Comparison of ENCODE assay signal across 8 cellular contexts in genomic region chr3:126356373-126357298, GRCh38. TPM values are rescaled to one million over a fixed set of nuclear protein-coding genes. Genes with fewer than 3 reads are reported as not detected.
DNase-seq lines count a peak whose midpoint lies in the region; ATAC-seq, FAIRE-seq and TF ChIP-seq lines count a peak whose summit lies in the region.

No MANE protein-coding gene starts in this region.

- peak overlapping the region; percentile 71 to 93 (median 90) for H3K4me3 Mint-ChIP-seq in CD4-positive, CD25-positive, alpha-beta regulatory T cell
- H3K4me3 Mint-ChIP-seq in astrocyte (ENCODE audit: unreplicated experiment), result peak overlapping the region; percentile 84

- no peak overlapping the region for H3K27ac ChIP-seq in CD4-positive, CD25-positive, alpha-beta regulatory T cell (ENCODE audit: insufficient read depth, low read length, poor library complexity, severe bottlenecking)
- no peak overlapping the region for H3K27ac ChIP-seq in astrocyte (ENCODE audit: low read depth, low read length)
- H3K27ac ChIP-seq in iPS-20b (ENCODE audit: low read length), result no peak overlapping the region
- H3K27ac ChIP-seq in skin epidermis, result peak overlapping the region in 10 of 21 experiments; percentile 1 to 87 (median 58)

- peaks cover 20% of the 10 kb centered on the region for H3K27me3 ChIP-seq in CD4-positive, CD25-positive, alpha-beta regulatory T cell (ENCODE audit: control insufficient read depth, insufficient read depth, low read length)
- H3K27me3 ChIP-seq in astrocyte (ENCODE audit: insufficient read depth, low read length) (peaks cover 22% of the 10 kb centered on the region), iPS-20b (ENCODE audit: insufficient read depth, low read length) (peaks cover 33% of the 10 kb centered on the region)

- H2AFZ ChIP-seq in astrocyte (ENCODE audit: low read depth, low read length), result peak overlapping the region; percentile 82

- H3K27me3 Mint-ChIP-seq in CD4-positive, CD25-positive, alpha-beta regulatory T cell, result peaks cover 46% of the 10 kb centered on the region
- H3K27me3 Mint-ChIP-seq in astrocyte (ENCODE audit: low read depth, unreplicated experiment), result peaks cover 51% of the 10 kb centered on the region

- no peak for TF ChIP-seq CTCF in astrocyte (IDR thresholded peaks at IDR 0.05; ENCODE audit: insufficient read depth, low read depth, low read length)

- ATAC-seq in CD4-positive, CD25-positive, alpha-beta regulatory T cell (ENCODE audit: low read depth in 2 of 2), result no peak
- ATAC-seq in HG03045 (IDR thresholded peaks at IDR 0.05; ENCODE audit: unreplicated experiment) (peak; percentile 1), GM19467 (IDR thresholded peaks at IDR 0.05; ENCODE audit: unreplicated experiment) (no peak), GM21619 (IDR thresholded peaks at IDR 0.05; ENCODE audit: unreplicated experiment) (no peak)

- no peaks in the 10 kb centered on the region for H4K20me1 ChIP-seq in astrocyte (ENCODE audit: insufficient read depth, low read length)

- H3K9ac ChIP-seq in astrocyte (ENCODE audit: low read length), result peak overlapping the region; percentile 31
- H3K9ac ChIP-seq in iPS-20b (ENCODE audit: low read depth, low read length), result peak overlapping the region; percentile 65; the same call in 1 of the 2 replicates

- H3K4me1 ChIP-seq in CD4-positive, CD25-positive, alpha-beta regulatory T cell (ENCODE audit: control insufficient read depth, insufficient read depth, low read length, poor library complexity, severe bottlenecking), result peaks cover 18% of the 10 kb centered on the region
- H3K4me1 ChIP-seq in astrocyte (ENCODE audit: insufficient read depth, low read length) (peaks cover 21% of the 10 kb centered on the region), iPS-20b (ENCODE audit: insufficient read depth, low read length) (peaks cover 14% of the 10 kb centered on the region; the same call in 1 of the 2 replicates)

- DNase-seq in CD4-positive, CD25-positive, alpha-beta regulatory T cell, result peak in 1 of 3 donors; percentile 8
- DNase-seq in astrocyte (ENCODE audit: low read depth), result no peak
- DNase-seq in stimulated activated CD4-positive, alpha-beta T cell treated with anti-CD3 and anti-CD28 coated beads, Interleukin-4, amount 100 ng/mL, for 24 hours, result no peak

- no peaks in the 10 kb centered on the region for H3K9me3 ChIP-seq in CD4-positive, CD25-positive, alpha-beta regulatory T cell (ENCODE audit: control insufficient read depth in 2 of 2, low read length in 2 of 2)
- H3K9me3 ChIP-seq in astrocyte (ENCODE audit: insufficient read depth, low read depth, low read length), result no peaks in the 10 kb centered on the region
- H3K9me3 ChIP-seq in iPS-20b (ENCODE audit: insufficient read depth, low read depth, low read length), result no peaks in the 10 kb centered on the region

- H3K4me1 Mint-ChIP-seq in CD4-positive, CD25-positive, alpha-beta regulatory T cell, result peaks cover 0 to 23% (median 3%) of the 10 kb centered on the region in 4 donors
- peaks cover 3% of the 10 kb centered on the region for H3K4me1 Mint-ChIP-seq in astrocyte (ENCODE audit: low read depth, unreplicated experiment)

- no peaks in the 10 kb centered on the region for H3K36me3 ChIP-seq in CD4-positive, CD25-positive, alpha-beta regulatory T cell (ENCODE audit: control insufficient read depth, insufficient read depth, low read length)
- H3K36me3 ChIP-seq in astrocyte (ENCODE audit: insufficient read depth, low read length) (no peaks in the 10 kb centered on the region), iPS-20b (ENCODE audit: insufficient read depth, low read depth, low read length) (peaks cover 5% of the 10 kb centered on the region; the same call in 1 of the 2 replicates)

- peak overlapping the region; percentile 95 for H3K4me2 ChIP-seq in astrocyte (ENCODE audit: low read length)

- H3K9me3 Mint-ChIP-seq in CD4-positive, CD25-positive, alpha-beta regulatory T cell, result peaks cover 0 to 3% (median 0%) of the 10 kb centered on the region in 7 donors
- no peaks in the 10 kb centered on the region for H3K9me3 Mint-ChIP-seq in astrocyte (ENCODE audit: unreplicated experiment)

- no peak for FAIRE-seq in astrocyte (lab: Jason Lieb, UNC)

- peak overlapping the region in 2 of 3 donors; percentile 23 to 82 for H3K27ac Mint-ChIP-seq in CD4-positive, CD25-positive, alpha-beta regulatory T cell
- peak overlapping the region; percentile 70 for H3K27ac Mint-ChIP-seq in astrocyte (ENCODE audit: unreplicated experiment)

- H3K79me2 ChIP-seq in astrocyte (ENCODE audit: insufficient read depth, low read length), result no peaks in the 10 kb centered on the region

- H3K36me3 Mint-ChIP-seq in CD4-positive, CD25-positive, alpha-beta regulatory T cell, result no peaks in the 10 kb centered on the region
- H3K36me3 Mint-ChIP-seq in astrocyte (ENCODE audit: low read depth, unreplicated experiment), result no peaks in the 10 kb centered on the region

- H3K4me3 ChIP-seq in CD4-positive, CD25-positive, alpha-beta regulatory T cell (ENCODE audit: low read depth, low read length), result no peak overlapping the region
- H3K4me3 ChIP-seq in astrocyte (ENCODE audit: insufficient read depth, low read depth, low read length) (peak overlapping the region; percentile 39), iPS-20b (ENCODE audit: low read length) (peak overlapping the region; percentile 78), skin epidermis (peak overlapping the region; percentile 39 to 64 (median 44))

RNA-seq across cellular contexts. Expression of gene KLF15, which starts 0.6 kb away (rescaled TPM):
- total RNA-seq in CD4-positive, CD25-positive, alpha-beta regulatory T cell, result not detected
- polyA plus RNA-seq in CD4-positive, CD25-positive, alpha-beta regulatory T cell, result not detected
- 0.29 and 0.34 TPM in 2 replicates for total RNA-seq in astrocyte

RNA-seq across cellular contexts. Expression of gene CFAP100, which starts 38.1 kb away (rescaled TPM):
- not detected for total RNA-seq in CD4-positive, CD25-positive, alpha-beta regulatory T cell
- not detected for polyA plus RNA-seq in CD4-positive, CD25-positive, alpha-beta regulatory T cell
- total RNA-seq in astrocyte, result not detected in 2 replicates
